ENCODE assay signal across 29 cellular contexts in genomic region chr3:190340071-190340470, GRCh38. TPM values are rescaled to one million over a fixed set of nuclear protein-coding genes. Genes with fewer than 3 reads are reported as not detected.
"Had no signal": no experiment of that assay in that cellular context is flagged by ENCODE, and none has a peak within 500 bp of the region (broad histone marks: within the 10 kb centered on the region; RNA-seq: fewer than 3 reads in every experiment).

No MANE protein-coding gene starts in this region.

- H3K27me3 ChIP-seq: adrenal gland, ascending aorta, colonic mucosa, gastrocnemius medialis, right lobe of liver, stomach, suprapubic skin, tibial nerve had no signal

- H3K9me3 ChIP-seq: adrenal gland, ascending aorta, colonic mucosa, gastrocnemius medialis, mucosa of descending colon, right lobe of liver, stomach, suprapubic skin, tibial nerve had no signal

- H3K4me3 ChIP-seq: adrenal gland, ascending aorta, colonic mucosa, gastrocnemius medialis, mucosa of descending colon, right lobe of liver, stomach, suprapubic skin, tibial nerve had no signal

- H3K4me1 Mint-ChIP-seq: activated B cell treated with CpG ODN at 0.5 μM for 24 hours; central memory CD8-positive, alpha-beta T cell had no signal

- H3K4me3 Mint-ChIP-seq: activated B cell treated with CpG ODN at 0.5 μM for 24 hours; activated CD4-positive, alpha-beta T cell treated with anti-CD3 and anti-CD28 coated beads for 36 hours; activated naive CD8-positive, alpha-beta T cell; activated T-cell treated with anti-CD3 and anti-CD28 coated beads, Interleukin-2, amount 50 U/mL, for 4 hours; central memory CD8-positive, alpha-beta T cell; nephron progenitor cell; stimulated activated effector memory CD8-positive, alpha-beta T cell treated with anti-CD3 and anti-CD28 coated beads, Interleukin-12 subunit alpha, Interleukin-12 subunit beta, amount 100 ng/mL, for 72 hours; T-helper 1 cell treated with Interleukin-12 subunit alpha and Interleukin-12 subunit beta and Interleukin-4 antibody, amounts not matched to agents 30 μg/mL and 1 μg/mL, for 36 hours had no signal

- H3K4me1 ChIP-seq: ascending aorta, colonic mucosa, gastrocnemius medialis had no signal

- FAIRE-seq: small intestine had no signal

- ATAC-seq: activated CD4-positive, alpha-beta T cell treated with anti-CD3 and anti-CD28 coated beads for 36 hours; gastrocnemius medialis; left colon; mucosa of descending colon; right lobe of liver; stimulated activated effector memory CD8-positive, alpha-beta T cell treated with anti-CD3 and anti-CD28 coated beads, Interleukin-12 subunit alpha, Interleukin-12 subunit beta, amount 100 ng/mL, for 72 hours had no signal

- H2AFZ ChIP-seq: parathyroid adenoma had no signal

- H3K36me3 Mint-ChIP-seq: activated naive CD8-positive, alpha-beta T cell; stimulated activated effector memory CD8-positive, alpha-beta T cell treated with anti-CD3 and anti-CD28 coated beads, Interleukin-12 subunit alpha, Interleukin-12 subunit beta, amount 100 ng/mL, for 72 hours had no signal

- H3K27ac Mint-ChIP-seq: activated B cell treated with CpG ODN at 0.5 μM for 24 hours; activated CD4-positive, alpha-beta T cell treated with anti-CD3 and anti-CD28 coated beads for 36 hours; activated naive CD8-positive, alpha-beta T cell; activated T-helper 2 cell treated with anti-CD3 and anti-CD28 coated beads, Interferon-gamma antibody, Interleukin-2, Interleukin-4, amounts not matched to agents 10 μg/mL and 5 μg/mL and 100 μg/mL, durations not matched to agents 14 hours and 24 hours and 36 hours; nephron progenitor cell; stimulated activated effector memory CD8-positive, alpha-beta T cell treated with anti-CD3 and anti-CD28 coated beads, Interleukin-12 subunit alpha, Interleukin-12 subunit beta, amount 100 ng/mL, for 72 hours; T-helper 1 cell treated with Interleukin-12 subunit alpha and Interleukin-12 subunit beta and Interleukin-4 antibody, amounts not matched to agents 30 μg/mL and 1 μg/mL, for 36 hours had no signal

- H3K36me3 ChIP-seq: adrenal gland, ascending aorta, colonic mucosa, gastrocnemius medialis, right lobe of liver, stomach, suprapubic skin, tibial nerve had no signal

- H3K9ac ChIP-seq: parathyroid adenoma had no signal

- H3K9me3 Mint-ChIP-seq: activated T-helper 2 cell treated with anti-CD3 and anti-CD28 coated beads, Interferon-gamma antibody, Interleukin-2, Interleukin-4, amounts not matched to agents 10 μg/mL and 5 μg/mL and 100 μg/mL, durations not matched to agents 14 hours and 24 hours and 36 hours; central memory CD8-positive, alpha-beta T cell; stimulated activated effector memory CD8-positive, alpha-beta T cell treated with anti-CD3 and anti-CD28 coated beads, Interleukin-12 subunit alpha, Interleukin-12 subunit beta, amount 100 ng/mL, for 72 hours; T-helper 1 cell treated with Interleukin-12 subunit alpha and Interleukin-12 subunit beta and Interleukin-4 antibody, amounts not matched to agents 30 μg/mL and 1 μg/mL, for 36 hours had no signal

- DNase-seq: activated B cell treated with CpG ODN at 0.5 μM for 24 hours; activated CD4-positive, alpha-beta T cell treated with anti-CD3 and anti-CD28 coated beads for 36 hours; activated CD4-positive, alpha-beta T cell treated with anti-CD3 and anti-CD28 coated beads, Interleukin-2, amount 50 U/mL, for 48 hours; activated CD8-positive, alpha-beta memory T cell treated with anti-CD3 and anti-CD28 coated beads, Interleukin-2, amount 50 U/mL, for 48 hours; activated naive CD4-positive, alpha-beta T cell; activated T-cell treated with anti-CD3 and anti-CD28 coated beads, Interleukin-2, amount 50 U/mL, for 4 hours; adrenal gland; colonic mucosa; gastrocnemius medialis; hippocampal formation; left colon; mesendoderm; mucosa of descending colon; nephron progenitor cell; right lobe of liver; small intestine; stimulated activated CD4-positive, alpha-beta T cell treated with anti-CD3 and anti-CD28 coated beads, Interleukin-2, amount 100 ng/mL, for 24 hours; stomach; T1000 had no signal

- H3K27ac ChIP-seq: adrenal gland, ascending aorta, colonic mucosa, gastrocnemius medialis, parathyroid adenoma, right lobe of liver, stomach, suprapubic skin, tibial nerve had no signal

- H3K79me2 ChIP-seq: parathyroid adenoma had no signal

RNA-seq across cellular contexts. Expression of gene CLDN1, which starts 17.8 kb away (rescaled TPM):
- total RNA-seq: activated B cell treated with CpG ODN at 0.5 μM for 24 hours had no signal

RNA-seq across cellular contexts. Expression of gene CLDN16, which starts 47.9 kb away (rescaled TPM):
- total RNA-seq: activated B cell treated with CpG ODN at 0.5 μM for 24 hours; activated CD4-positive, alpha-beta T cell treated with anti-CD3 and anti-CD28 coated beads for 36 hours; activated CD8-positive, alpha-beta memory T cell treated with anti-CD3 and anti-CD28 coated beads for 36 hours; activated T-cell treated with anti-CD3 and anti-CD28 coated beads, Interleukin-2, amount 50 U/mL, for 4 hours; activated T-helper 2 cell treated with anti-CD3 and anti-CD28 coated beads, Interferon-gamma antibody, Interleukin-2, Interleukin-4, amounts not matched to agents 10 μg/mL and 5 μg/mL and 100 μg/mL, durations not matched to agents 14 hours and 24 hours and 36 hours; ascending aorta; colonic mucosa; gastrocnemius medialis; mucosa of descending colon had no signal
- polyA plus RNA-seq: small intestine had no signal
